In the genomic region with DNA sequence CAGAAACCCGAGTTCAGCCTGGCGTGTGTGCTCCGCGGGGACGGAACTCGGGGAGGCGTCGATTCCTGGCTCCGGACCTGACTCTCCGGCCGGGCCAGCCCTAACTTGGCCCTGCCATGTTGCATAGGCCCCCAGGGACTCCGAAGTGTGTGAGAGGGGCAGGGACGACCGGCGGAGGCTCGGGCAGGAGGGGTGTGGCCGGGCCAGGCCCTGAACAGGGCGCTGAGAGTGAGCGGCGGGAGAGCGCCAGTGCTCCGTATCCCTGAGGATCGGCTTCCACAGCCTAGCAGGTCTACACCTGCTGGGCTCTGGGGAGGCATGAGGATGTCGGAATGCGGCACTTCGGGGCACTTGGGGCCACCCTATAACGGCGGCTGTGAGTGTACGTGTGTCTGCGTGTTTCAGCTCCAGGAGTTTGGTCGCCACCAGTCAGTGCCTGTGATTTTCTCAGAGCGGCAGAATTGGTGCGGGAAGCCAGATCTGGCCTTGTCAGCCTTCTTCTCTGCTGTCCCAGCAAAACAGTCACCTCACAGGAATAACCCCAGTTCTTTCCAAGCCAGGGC, we compare ENCODE assay signal across 10 cellular contexts. TPM values are rescaled to one million over a fixed set of nuclear protein-coding genes. Genes with fewer than 3 reads are reported as not detected.
DNase-seq lines count a peak whose midpoint lies in the region; ATAC-seq, FAIRE-seq and TF ChIP-seq lines count a peak whose summit lies in the region.
"Had no signal": no experiment of that assay in that cellular context is flagged by ENCODE, and none has a peak within 500 bp of the region (broad histone marks: within the 10 kb centered on the region; RNA-seq: fewer than 3 reads in every experiment).

No MANE protein-coding gene starts in this region.

- 60% methylated on average over 22 of the region's 33 CpGs for WGBS in A549 (ENCODE audit: missing lambda C conversion rate)
- WGBS in HUES64: 11% methylated on average over 33 of the region's 33 CpGs
- 8 to 12% methylated on average over 19 to 33 of the region's 33 CpGs for WGBS in endodermal cell (ENCODE audit: insufficient coverage in 1 of 2, insufficient read length in 1 of 2), 2 experiments

- TF ChIP-seq EP300 in A549 (IDR thresholded peaks at IDR 0.05): no peak

- H3K27ac Mint-ChIP-seq in endodermal cell: no peak overlapping the region
- H3K27ac Mint-ChIP-seq in nephron: no peak overlapping the region
- H3K27ac Mint-ChIP-seq in activated CD4-positive, alpha-beta memory T cell treated with anti-CD3 and anti-CD28 coated beads, Interleukin-2, amount 10 ng/mL, durations not matched to agents 7 days and 5 days: no peak overlapping the region
- H3K27ac Mint-ChIP-seq: activated naive CD8-positive, alpha-beta T cell treated with anti-CD3 and anti-CD28 coated beads, Interleukin-2, amount 10 ng/mL, durations not matched to agents 7 days and 5 days; CD4-positive, CD25-positive, alpha-beta regulatory T cell had no signal

- H3K4me2 ChIP-seq in A549: peak overlapping the region; percentile 88

- peaks cover 87% of the 10 kb centered on the region for H3K27me3 ChIP-seq in HUES64 (ENCODE audit: insufficient read depth, low read length)
- H3K27me3 ChIP-seq in endodermal cell (ENCODE audit: control insufficient read depth, insufficient read depth, low read length, poor library complexity, severe bottlenecking): peaks cover 63% of the 10 kb centered on the region

- no peak for TF ChIP-seq RAD21 in A549 (conservative IDR thresholded peaks at IDR 0.05 in 1 of 2, IDR thresholded peaks at IDR 0.05 in 1 of 2)

- peak overlapping the region in 1 of 2 experiments; percentile 40; a peak in 2 of 6 replicates for H3K27ac ChIP-seq in A549
- no peak overlapping the region for H3K27ac ChIP-seq in HUES64 (ENCODE audit: low read depth, low read length)
- H3K27ac ChIP-seq in endodermal cell (ENCODE audit: low read depth, low read length): no peak overlapping the region

- ATAC-seq in A549: peak in 1 of 2 experiments; percentile 20; a peak in 3 of 6 replicates
- no peak for ATAC-seq in activated T-cell treated with anti-CD3 and anti-CD28 coated beads, Interleukin-2, amount 50 U/mL, for 4 hours
- no peak for ATAC-seq in GM21423 (IDR thresholded peaks at IDR 0.05; ENCODE audit: unreplicated experiment)

- H3K9me3 Mint-ChIP-seq in endodermal cell (no peaks in the 10 kb centered on the region), nephron (no peaks in the 10 kb centered on the region)
- H3K9me3 Mint-ChIP-seq in activated CD4-positive, alpha-beta memory T cell treated with anti-CD3 and anti-CD28 coated beads, Interleukin-2, amount 10 ng/mL, durations not matched to agents 7 days and 5 days: no peaks in the 10 kb centered on the region
- H3K9me3 Mint-ChIP-seq in activated T-cell treated with anti-CD3 and anti-CD28 coated beads, Interleukin-2, amount 50 U/mL, for 4 hours: no peaks in the 10 kb centered on the region
- H3K9me3 Mint-ChIP-seq: activated naive CD8-positive, alpha-beta T cell treated with anti-CD3 and anti-CD28 coated beads, Interleukin-2, amount 10 ng/mL, durations not matched to agents 7 days and 5 days had no signal

- H3K36me3 Mint-ChIP-seq in endodermal cell (ENCODE audit: low read depth) (no peaks in the 10 kb centered on the region), nephron (ENCODE audit: low read depth) (no peaks in the 10 kb centered on the region)
- H3K36me3 Mint-ChIP-seq in activated CD4-positive, alpha-beta memory T cell treated with anti-CD3 and anti-CD28 coated beads, Interleukin-2, amount 10 ng/mL, durations not matched to agents 7 days and 5 days (ENCODE audit: low read depth): no peaks in the 10 kb centered on the region
- no peaks in the 10 kb centered on the region for H3K36me3 Mint-ChIP-seq in activated T-cell treated with anti-CD3 and anti-CD28 coated beads, Interleukin-2, amount 50 U/mL, for 4 hours (ENCODE audit: insufficient read depth)
- H3K36me3 Mint-ChIP-seq: activated naive CD8-positive, alpha-beta T cell treated with anti-CD3 and anti-CD28 coated beads, Interleukin-2, amount 10 ng/mL, durations not matched to agents 7 days and 5 days; CD4-positive, CD25-positive, alpha-beta regulatory T cell had no signal

- H3K36me3 ChIP-seq in HUES64 (ENCODE audit: insufficient read depth, low read length) (no peaks in the 10 kb centered on the region), endodermal cell (ENCODE audit: control insufficient read depth, insufficient read depth, low read length) (no peaks in the 10 kb centered on the region)

- H3K27me3 Mint-ChIP-seq in endodermal cell (ENCODE audit: insufficient read depth) (peaks cover 87% of the 10 kb centered on the region), nephron (ENCODE audit: low read depth) (peaks cover 83% of the 10 kb centered on the region)
- H3K27me3 Mint-ChIP-seq in activated CD4-positive, alpha-beta memory T cell treated with anti-CD3 and anti-CD28 coated beads, Interleukin-2, amount 10 ng/mL, durations not matched to agents 7 days and 5 days: peaks cover 54% of the 10 kb centered on the region
- H3K27me3 Mint-ChIP-seq in activated T-cell treated with anti-CD3 and anti-CD28 coated beads, Interleukin-2, amount 50 U/mL, for 4 hours (ENCODE audit: low read depth): peaks cover 78% of the 10 kb centered on the region

- no peak for FAIRE-seq in A549 (lab: Jason Lieb, UNC)

- H3K9ac ChIP-seq in HUES64 (ENCODE audit: low read depth, low read length) (no peak overlapping the region), endodermal cell (ENCODE audit: extremely low read depth, low read length, poor library complexity, severe bottlenecking) (no peak overlapping the region)

- TF ChIP-seq POLR2A in A549 (IDR thresholded peaks at IDR 0.05; ENCODE audit: low read length): no peak

- H3K4me1 Mint-ChIP-seq in endodermal cell: peaks cover 13% of the 10 kb centered on the region
- H3K4me1 Mint-ChIP-seq in nephron: peaks cover 20% of the 10 kb centered on the region
- no peaks in the 10 kb centered on the region for H3K4me1 Mint-ChIP-seq in activated CD4-positive, alpha-beta memory T cell treated with anti-CD3 and anti-CD28 coated beads, Interleukin-2, amount 10 ng/mL, durations not matched to agents 7 days and 5 days
- H3K4me1 Mint-ChIP-seq in activated T-cell treated with anti-CD3 and anti-CD28 coated beads, Interleukin-2, amount 50 U/mL, for 4 hours (ENCODE audit: low read depth): peaks cover 4% of the 10 kb centered on the region

- peak overlapping the region; percentile 36 for H3K4me3 ChIP-seq in A549
- H3K4me3 ChIP-seq in HUES64 (ENCODE audit: low read length): peak overlapping the region; percentile 52
- peak overlapping the region; percentile 33 for H3K4me3 ChIP-seq in endodermal cell (ENCODE audit: low read length)

- DNase-seq in A549 (ENCODE audit: low read depth in 1 of 2, low spot score in 1 of 2) (no peak), endodermal cell (peak; percentile 68), NOMO-1 (lab: John Stamatoyannopoulos, UW; ENCODE audit: unreplicated experiment in 2 of 2) (no peak)
- no peak for DNase-seq in activated CD4-positive, alpha-beta memory T cell treated with anti-CD3 and anti-CD28 coated beads, Interleukin-2, amount 10 ng/mL, durations not matched to agents 7 days and 5 days
- no peak for DNase-seq in activated T-cell treated with anti-CD3 and anti-CD28 coated beads, Interleukin-2, amount 50 U/mL, for 4 hours

- peak overlapping the region; percentile 30 for H3K4me3 Mint-ChIP-seq in endodermal cell
- peak overlapping the region; percentile 0 to 54 (median 40) for H3K4me3 Mint-ChIP-seq in nephron
- no peak overlapping the region for H3K4me3 Mint-ChIP-seq in activated CD4-positive, alpha-beta memory T cell treated with anti-CD3 and anti-CD28 coated beads, Interleukin-2, amount 10 ng/mL, durations not matched to agents 7 days and 5 days
- no peak overlapping the region for H3K4me3 Mint-ChIP-seq in activated T-cell treated with anti-CD3 and anti-CD28 coated beads, Interleukin-2, amount 50 U/mL, for 4 hours
- H3K4me3 Mint-ChIP-seq: activated naive CD8-positive, alpha-beta T cell treated with anti-CD3 and anti-CD28 coated beads, Interleukin-2, amount 10 ng/mL, durations not matched to agents 7 days and 5 days had no signal

- POLR2A ChIA-PET in A549 (lab: Yijun Ruan, JAX): no interaction called here
- POLR2A ChIA-PET in activated CD4-positive, alpha-beta memory T cell treated with anti-CD3 and anti-CD28 coated beads, Interleukin-2, amount 10 ng/mL, durations not matched to agents 7 days and 5 days (lab: Charles Lee): no interaction called here

- peaks cover 25% of the 10 kb centered on the region for H3K4me1 ChIP-seq in A549
- peaks cover 5% of the 10 kb centered on the region; the same call in 1 of the 2 replicates for H3K4me1 ChIP-seq in HUES64 (ENCODE audit: insufficient read depth, low read length)
- peaks cover 7% of the 10 kb centered on the region for H3K4me1 ChIP-seq in endodermal cell (ENCODE audit: control insufficient read depth, insufficient read depth, low read length)

- TF ChIP-seq CTCF in A549 (IDR thresholded peaks at IDR 0.05): no peak
- no peak for TF ChIP-seq CTCF in endodermal cell (conservative IDR thresholded peaks at IDR 0.05)
- TF ChIP-seq CTCF in nephron (IDR thresholded peaks at IDR 0.05; ENCODE audit: unreplicated experiment in 3 of 3): no peak

- CTCF ChIA-PET in A549 (lab: Yijun Ruan, JAX): interaction anchor here (0.9 to 2.4 kb wide), 2 partner anchors 43 to 88 kb away, joined by 5 to 13 read pairs; no protein-coding TSS in a partner anchor
- CTCF ChIA-PET in activated CD4-positive, alpha-beta memory T cell treated with anti-CD3 and anti-CD28 coated beads, Interleukin-2, amount 10 ng/mL, durations not matched to agents 7 days and 5 days (lab: Charles Lee): no interaction called here

- no peaks in the 10 kb centered on the region for H3K9me3 ChIP-seq in A549
- no peaks in the 10 kb centered on the region for H3K9me3 ChIP-seq in HUES64 (ENCODE audit: insufficient read depth, low read depth, low read length)
- H3K9me3 ChIP-seq in endodermal cell (ENCODE audit: control insufficient read depth, low read length): no peaks in the 10 kb centered on the region

RNA-seq across cellular contexts. Expression of a gene that starts 0.8 kb away (rescaled TPM):
- 2.8 and 3.5 TPM in 2 replicates for polyA plus RNA-seq in A549 (2011; rRNA removed)
- polyA plus RNA-seq in A549 (2012; cell fraction: cytosol; rRNA removed): 2.0 and 3.4 TPM in 2 replicates
- polyA plus RNA-seq in A549 (2012; cell fraction: nucleus; rRNA removed): 1.7 and 2.9 TPM in 2 replicates
- 1.6 to 3.4 TPM (median 2.4 TPM) in 3 replicates for polyA plus RNA-seq in A549 (2017; fragmentation: RNase III; extraction: RNeasy Plus Mini Kit Qiagen cat#74134 plus additional on column Dnase treatment)
- 4.1 TPM in 2 replicates for polyA minus RNA-seq in A549 (2011; rRNA and poly(A)+ RNA removed)
- 0.20 TPM for polyA plus RNA-seq in HUES64 (2013, experiment 1 of 2)
- 0.44 TPM for polyA plus RNA-seq in HUES64 (2013, experiment 2 of 2)
- total RNA-seq in endodermal cell: not detected
- 1.9 TPM for polyA plus RNA-seq in endodermal cell (2013, experiment 1 of 2)
- polyA plus RNA-seq in endodermal cell (2013, experiment 2 of 2): 1.7 TPM
- total RNA-seq in activated CD4-positive, alpha-beta memory T cell treated with anti-CD3 and anti-CD28 coated beads, Interleukin-2, amount 10 ng/mL, durations not matched to agents 7 days and 5 days: not detected
- under 1 TPM; 0.08 to 0.16 (median 0.08) TPM for total RNA-seq in activated T-cell treated with anti-CD3 and anti-CD28 coated beads, Interleukin-2, amount 50 U/mL, for 4 hours
- total RNA-seq: activated naive CD8-positive, alpha-beta T cell treated with anti-CD3 and anti-CD28 coated beads, Interleukin-2, amount 10 ng/mL, durations not matched to agents 7 days and 5 days; CD4-positive, CD25-positive, alpha-beta regulatory T cell had no signal
- polyA plus RNA-seq: CD4-positive, CD25-positive, alpha-beta regulatory T cell had no signal

RNA-seq across cellular contexts. Expression of a gene that starts 52.2 kb away (rescaled TPM):
- polyA plus RNA-seq in A549 (2011; rRNA removed) (1.0 and 2.7 TPM in 2 replicates), A549 (2017; fragmentation: RNase III; extraction: RNeasy Plus Mini Kit Qiagen cat#74134 plus additional on column Dnase treatment) (0.30 to 0.76 TPM in 2 of 3 replicates, not detected in the other)
- 0.29 TPM in 2 replicates for polyA plus RNA-seq in A549 (2012; cell fraction: cytosol; rRNA removed)
- polyA plus RNA-seq in A549 (2012; cell fraction: nucleus; rRNA removed): 0.24 TPM in 1 of 2 replicates, not detected in the other
- 0.58 TPM in 1 of 2 replicates, not detected in the other for polyA minus RNA-seq in A549 (2011; rRNA and poly(A)+ RNA removed)
- polyA plus RNA-seq in HUES64 (2013, experiment 1 of 2): not detected
- polyA plus RNA-seq in HUES64 (2013, experiment 2 of 2): not detected
- total RNA-seq in endodermal cell: not detected
- not detected for polyA plus RNA-seq in endodermal cell (2013, experiment 1 of 2)
- not detected for polyA plus RNA-seq in endodermal cell (2013, experiment 2 of 2)
- not detected for total RNA-seq in activated CD4-positive, alpha-beta memory T cell treated with anti-CD3 and anti-CD28 coated beads, Interleukin-2, amount 10 ng/mL, durations not matched to agents 7 days and 5 days
- total RNA-seq in activated T-cell treated with anti-CD3 and anti-CD28 coated beads, Interleukin-2, amount 50 U/mL, for 4 hours: not detected
- total RNA-seq: activated naive CD8-positive, alpha-beta T cell treated with anti-CD3 and anti-CD28 coated beads, Interleukin-2, amount 10 ng/mL, durations not matched to agents 7 days and 5 days; CD4-positive, CD25-positive, alpha-beta regulatory T cell had no signal
- polyA plus RNA-seq: CD4-positive, CD25-positive, alpha-beta regulatory T cell had no signal

Comparison
In these comparisons a context has a peak if more than half of its experiments do, and no peak if none do; other contexts are left out.
1. H3K4me3 Mint-ChIP-seq: peak in endodermal cell (single experiment) and nephron (3 of 3); none in activated CD4-positive, alpha-beta memory T cell treated with anti-CD3 and anti-CD28 coated beads, Interleukin-2, amount 10 ng/mL, durations not matched to agents 7 days and 5 days (single experiment) and activated T-cell treated with anti-CD3 and anti-CD28 coated beads, Interleukin-2, amount 50 U/mL, for 4 hours (single experiment).
2. Peak in every context shown above with its lines, with median percentiles within 50 percentile points of each other: H3K4me3 ChIP-seq.